ENCODE assay signal across 26 cellular contexts in genomic region chrX:44428989-44429627, GRCh38.
DNase-seq lines count a peak whose midpoint lies in the region; ATAC-seq, FAIRE-seq and TF ChIP-seq lines count a peak whose summit lies in the region.
"Had no signal": no experiment of that assay in that cellular context is flagged by ENCODE, and none has a peak within 500 bp of the region (broad histone marks: within the 10 kb centered on the region; RNA-seq: fewer than 3 reads in every experiment).

No MANE protein-coding gene starts in this region.

- no peaks in the 10 kb centered on the region for H3K27me3 ChIP-seq in mammary epithelial cell (ENCODE audit: insufficient read depth, low read length)
- no peaks in the 10 kb centered on the region for H3K27me3 ChIP-seq in PC-3 (ENCODE audit: low read length)
- peaks cover 0 to 9% (median 0%) of the 10 kb centered on the region in 9 donors for H3K27me3 ChIP-seq in heart left ventricle
- H3K27me3 ChIP-seq: tibial nerve had no signal

- DNase-seq in mammary epithelial cell (peak; percentile 14), MCF 10A (ENCODE audit: unreplicated experiment) (no peak), PC-3 (peak; percentile 74), epithelial cell of prostate (ENCODE audit: low read depth, low spot score) (no peak), urothelium cell line (ENCODE audit: low spot score) (peak; percentile 11), NCI-H2107 treated with DMSO at 0.1 percent for 48 hours (lab: John Stamatoyannopoulos, UW; ENCODE audit: unreplicated experiment) (no peak), heart left ventricle (no peak)
- DNase-seq: activated CD4-positive, alpha-beta T cell treated with anti-CD3 and anti-CD28 coated beads, Interleukin-2, amount 50 U/mL, for 1 hour; CD4-positive, alpha-beta memory T cell; DMS79; effector memory CD4-positive, alpha-beta T cell; glutamatergic neuron; KG1; left ventricle myocardium inferior; NCI-H1105; NCI-H2081; NCI-H524; stimulated activated CD4-positive, alpha-beta T cell treated with anti-CD3 and anti-CD28 coated beads, Interleukin-2, amount 100 ng/mL, for 24 hours; stimulated activated naive CD8-positive, alpha-beta T cell treated with anti-CD3 and anti-CD28 coated beads, Interleukin-15, Interleukin-2, amounts not matched to agents 100 U/mL and 50 U/mL, for 24 hours; T-helper 1 cell had no signal

- H3K9me3 ChIP-seq in mammary epithelial cell (replicated peaks; ENCODE audit: insufficient read depth, low read length) (no peaks in the 10 kb centered on the region), PC-3 (ENCODE audit: low read length) (no peaks in the 10 kb centered on the region), heart left ventricle (no peaks in the 10 kb centered on the region)
- H3K9me3 ChIP-seq: left ventricle myocardium inferior, tibial nerve had no signal

- no peak overlapping the region for H2AFZ ChIP-seq in mammary epithelial cell (ENCODE audit: low read depth, low read length)
- no peak overlapping the region for H2AFZ ChIP-seq in PC-3 (ENCODE audit: low read length)

- H3K27ac ChIP-seq in mammary epithelial cell (ENCODE audit: insufficient read depth, low read depth, low read length) (no peak overlapping the region), PC-3 (ENCODE audit: low read length) (peak overlapping the region; percentile 90), epithelial cell of prostate (peak overlapping the region; percentile 5), heart left ventricle (no peak overlapping the region)
- H3K27ac ChIP-seq: left ventricle myocardium inferior, tibial nerve had no signal

- WGBS in mammary epithelial cell (ENCODE audit: low coverage, missing lambda C conversion rate) = 87% methylated on average over 4 of the region's 4 CpGs
- WGBS in heart left ventricle, 4 donors = 69 to 88% (median 85%) methylated on average over 4 of the region's 4 CpGs

- TF ChIP-seq CTCF in mammary epithelial cell (conservative IDR thresholded peaks at IDR 0.05 in 1 of 2, IDR thresholded peaks at IDR 0.05 in 1 of 2; ENCODE audit: extremely low read depth in 1 of 2, insufficient read depth in 1 of 2, low read depth in 1 of 2, low read length in 2 of 2) (no peak), MCF 10A (IDR thresholded peaks at IDR 0.05; ENCODE audit: unreplicated experiment) (no peak), PC-3 (conservative IDR thresholded peaks at IDR 0.05; ENCODE audit: low read depth, low read length) (no peak), heart left ventricle (IDR thresholded peaks at IDR 0.05) (no peak)

- dilution Hi-C loops in mammary epithelial cell (cut with HindIII; ENCODE audit: low sequenced_read_pairs) = no loop called here

- in situ Hi-C loops in mammary epithelial cell (cut with MboI; ENCODE audit: low sequenced_read_pairs in 2 of 2) = no loop called here

- H3K79me2 ChIP-seq in mammary epithelial cell (ENCODE audit: insufficient read depth, low read length) (no peaks in the 10 kb centered on the region), PC-3 (ENCODE audit: low read length) (no peaks in the 10 kb centered on the region)

- no peak for FAIRE-seq in urothelium cell line (lab: Jason Lieb, UNC)
- FAIRE-seq: GM12891 had no signal

- H3K27ac Mint-ChIP-seq in MCF 10A (ENCODE audit: low read depth, unreplicated experiment) = no peak overlapping the region
- H3K27ac Mint-ChIP-seq: activated naive CD4-positive, alpha-beta T cell treated with anti-CD3 and anti-CD28 coated beads, Interleukin-2, amount 50 U/mL, for 24 hours; CD4-positive, alpha-beta memory T cell; progenitor cell of endocrine pancreas had no signal

- H3K9ac ChIP-seq in mammary epithelial cell (ENCODE audit: insufficient read depth, low read length) (no peak overlapping the region), PC-3 (ENCODE audit: low read length) (no peak overlapping the region)

- intact Hi-C loops in mammary epithelial cell (cut with micrococcal nuclease) (no loop called here), MCF 10A (cut with micrococcal nuclease) (no loop called here), PC-3 (cut with micrococcal nuclease) (loop anchor here (1.0 kb wide), 1 partner anchor 29 kb away; no protein-coding TSS in a partner anchor), heart left ventricle (cut with DNase I) (no loop called here)

- H3K36me3 ChIP-seq in mammary epithelial cell (ENCODE audit: insufficient read depth, low read length) (no peaks in the 10 kb centered on the region), PC-3 (ENCODE audit: low read depth, low read length) (no peaks in the 10 kb centered on the region), heart left ventricle (no peaks in the 10 kb centered on the region)
- H3K36me3 ChIP-seq: left ventricle myocardium inferior, tibial nerve had no signal

- no peak overlapping the region for H3K4me3 Mint-ChIP-seq in MCF 10A (ENCODE audit: unreplicated experiment)
- H3K4me3 Mint-ChIP-seq: activated naive CD4-positive, alpha-beta T cell treated with anti-CD3 and anti-CD28 coated beads, Interleukin-2, amount 50 U/mL, for 24 hours; CD4-positive, alpha-beta memory T cell; neural crest cell had no signal

- BruUV-seq in mammary epithelial cell (replicated peaks; lab: Mats Ljungman, UMichigan) = no TSS peak
- BruUV-seq in MCF 10A (replicated peaks; lab: Mats Ljungman, UMichigan) = no TSS peak
- no TSS peak for BruUV-seq in PC-3 (replicated peaks; lab: Mats Ljungman, UMichigan)

- no peak overlapping the region for H3K4me3 ChIP-seq in mammary epithelial cell (replicated peaks in 1 of 3; ENCODE audit: insufficient read depth in 1 of 3, low read depth in 2 of 3, low read length in 3 of 3)
- peak overlapping the region; percentile 28; the same call in 1 of the 2 replicates for H3K4me3 ChIP-seq in PC-3 (ENCODE audit: low read length)
- no peak overlapping the region for H3K4me3 ChIP-seq in heart left ventricle
- H3K4me3 ChIP-seq: left ventricle myocardium inferior, tibial nerve had no signal

- POLR2A ChIA-PET in MCF 10A (lab: Yijun Ruan, JAX) = interaction anchor here (0.5 to 0.6 kb wide), 2 partner anchors 9 to 58 kb away, joined by 3 read pairs; no protein-coding TSS in a partner anchor
- POLR2A ChIA-PET in PC-3 (lab: Charles Lee; ENCODE audit: unreplicated experiment) = interaction anchor here (0.6 to 0.7 kb wide), 3 partner anchors 114 to 693 kb away, joined by 6 to 7 read pairs (median 7); partner anchors contain the start of genes FUNDC1 and KDM6A

- CTCF ChIA-PET in mammary epithelial cell (lab: Charles Lee; ENCODE audit: low non-redundant PET) (no interaction called here), MCF 10A (lab: Yijun Ruan, JAX) (interaction anchor here (0.5 to 0.6 kb wide), 2 partner anchors 50 to 1353 kb away, joined by 3 to 4 read pairs; no protein-coding TSS in a partner anchor), PC-3 (lab: Charles Lee) (interaction anchor here (0.6 kb wide), 1 partner anchor 115 kb away, joined by 3 read pairs; no protein-coding TSS in a partner anchor)

- H3K4me1 Mint-ChIP-seq in MCF 10A (ENCODE audit: insufficient read depth, unreplicated experiment) = peaks cover 7% of the 10 kb centered on the region
- H3K4me1 Mint-ChIP-seq: activated naive CD4-positive, alpha-beta T cell treated with anti-CD3 and anti-CD28 coated beads, Interleukin-2, amount 50 U/mL, for 24 hours; CD4-positive, alpha-beta memory T cell; neural crest cell had no signal

- no peaks in the 10 kb centered on the region for H3K36me3 Mint-ChIP-seq in MCF 10A (ENCODE audit: insufficient read depth, unreplicated experiment)
- H3K36me3 Mint-ChIP-seq: activated naive CD4-positive, alpha-beta T cell treated with anti-CD3 and anti-CD28 coated beads, Interleukin-2, amount 50 U/mL, for 24 hours; CD4-positive, alpha-beta memory T cell had no signal

- H3K4me2 ChIP-seq in mammary epithelial cell (ENCODE audit: insufficient read depth, low read depth, low read length) (no peak overlapping the region), PC-3 (ENCODE audit: low read length) (peak overlapping the region; percentile 78)

- no peak for TF ChIP-seq POLR2A in heart left ventricle (IDR thresholded peaks at IDR 0.05)

- ATAC-seq in PC-3 (peak; percentile 69), GM18907 (IDR thresholded peaks at IDR 0.05; ENCODE audit: unreplicated experiment) (no peak), heart left ventricle (no peak)
- ATAC-seq: stimulated activated naive CD8-positive, alpha-beta T cell treated with anti-CD3 and anti-CD28 coated beads, Interleukin-15, Interleukin-2, amounts not matched to agents 100 U/mL and 50 U/mL, for 24 hours had no signal

- peaks cover 14% of the 10 kb centered on the region for H3K4me1 ChIP-seq in mammary epithelial cell (ENCODE audit: insufficient read depth, low read length)
- peaks cover 53% of the 10 kb centered on the region for H3K4me1 ChIP-seq in PC-3 (ENCODE audit: insufficient read depth, low read length)
- no peaks in the 10 kb centered on the region for H3K4me1 ChIP-seq in heart left ventricle
- H3K4me1 ChIP-seq: left ventricle myocardium inferior, tibial nerve had no signal

- H3K9me3 Mint-ChIP-seq in MCF 10A (ENCODE audit: unreplicated experiment) = no peaks in the 10 kb centered on the region
- H3K9me3 Mint-ChIP-seq: activated naive CD4-positive, alpha-beta T cell treated with anti-CD3 and anti-CD28 coated beads, Interleukin-2, amount 50 U/mL, for 24 hours had no signal

- H4K20me1 ChIP-seq in mammary epithelial cell (ENCODE audit: insufficient read depth, low read length) = no peaks in the 10 kb centered on the region
- H4K20me1 ChIP-seq in PC-3 (ENCODE audit: low read length) = no peaks in the 10 kb centered on the region

- no peaks in the 10 kb centered on the region for H3K9me2 ChIP-seq in PC-3 (replicated peaks; ENCODE audit: low read length)

- H3K27me3 Mint-ChIP-seq in MCF 10A (ENCODE audit: insufficient read depth, unreplicated experiment) = peaks cover 60% of the 10 kb centered on the region
- H3K27me3 Mint-ChIP-seq: activated naive CD4-positive, alpha-beta T cell treated with anti-CD3 and anti-CD28 coated beads, Interleukin-2, amount 50 U/mL, for 24 hours; progenitor cell of endocrine pancreas had no signal

- peaks cover 14% of the 10 kb centered on the region for H3F3A ChIP-seq in PC-3 (ENCODE audit: low read length, unreplicated experiment)

Comparison
In these comparisons a context has a peak if more than half of its experiments do, and no peak if none do; other contexts are left out.
1. DNase-seq: peak in mammary epithelial cell (single experiment), PC-3 (single experiment) and urothelium cell line (single experiment); none in MCF 10A (single experiment), epithelial cell of prostate (single experiment), NCI-H2107 treated with DMSO at 0.1 percent for 48 hours (single experiment) and heart left ventricle (0 of 5).
2. H3K27ac ChIP-seq: peak in PC-3 (single experiment) and epithelial cell of prostate (single experiment); none in mammary epithelial cell (single experiment) and heart left ventricle (0 of 12).